In genomic region chr9:121405899-121406298, GRCh38 we compare ENCODE assay signal across 28 cellular contexts.
"Had no signal": no experiment of that assay in that cellular context is flagged by ENCODE, and none has a peak within 500 bp of the region (broad histone marks: within the 10 kb centered on the region; RNA-seq: fewer than 3 reads in every experiment).

No MANE protein-coding gene starts in this region.

- H3K79me2 ChIP-seq: hepatocyte had no signal

- H3K27ac ChIP-seq: colonic mucosa, coronary artery, dorsolateral prefrontal cortex, epithelial cell of prostate, esophagus muscularis mucosa, esophagus squamous epithelium, foreskin keratinocyte, gastrocnemius medialis, gastroesophageal sphincter, heart left ventricle, heart right ventricle, hepatocyte had no signal

- H3K27me3 ChIP-seq: colonic mucosa, dorsolateral prefrontal cortex, esophagus muscularis mucosa, esophagus squamous epithelium, gastrocnemius medialis, gastroesophageal sphincter, heart left ventricle, heart right ventricle, hepatocyte had no signal

- H2AFZ ChIP-seq: hepatocyte had no signal

- H3K27me3 Mint-ChIP-seq: dendritic cell treated with granulocyte-macrophage colony-stimulating factor and Interleukin-4, amounts not matched to agents 40 ng/mL and 50 ng/mL, for 4 days had no signal

- DNase-seq: colonic mucosa; cortex of kidney; dermis blood vessel endothelial cell; dorsolateral prefrontal cortex; effector CD4-positive, alpha-beta T cell; effector CD8-positive, alpha-beta T cell; effector memory CD4-positive, alpha-beta T cell; effector memory CD8-positive, alpha-beta T cell; endodermal cell; erythroblast; esophagus squamous epithelium; foreskin fibroblast; foreskin keratinocyte; foreskin melanocyte; gastrocnemius medialis; glutamatergic neuron; head of caudate nucleus; heart left ventricle; heart right ventricle had no signal

- H3K4me3 Mint-ChIP-seq: dendritic cell treated with granulocyte-macrophage colony-stimulating factor and Interleukin-4, amounts not matched to agents 40 ng/mL and 50 ng/mL, for 4 days; effector memory CD8-positive, alpha-beta T cell; endodermal cell had no signal

- FAIRE-seq: endometrium, endothelial cell of umbilical vein had no signal

- H3K4me3 ChIP-seq: colonic mucosa, coronary artery, dorsolateral prefrontal cortex, esophagus muscularis mucosa, esophagus squamous epithelium, gastrocnemius medialis, gastroesophageal sphincter, heart left ventricle, heart right ventricle, hepatocyte had no signal

- H3K4me2 ChIP-seq: hepatocyte had no signal

- ATAC-seq: effector memory CD8-positive, alpha-beta T cell; esophagus mucosa; foreskin keratinocyte; gastrocnemius medialis; gastroesophageal sphincter; heart left ventricle; heart right ventricle had no signal

- H3K9me3 ChIP-seq: colonic mucosa, esophagus muscularis mucosa, gastrocnemius medialis, gastroesophageal sphincter had no signal

- H3K9me3 Mint-ChIP-seq: effector memory CD8-positive, alpha-beta T cell had no signal

- H3K36me3 ChIP-seq: colonic mucosa, esophagus muscularis mucosa, esophagus squamous epithelium, gastrocnemius medialis, gastroesophageal sphincter, heart left ventricle, heart right ventricle had no signal

- H3K4me1 ChIP-seq: colonic mucosa, esophagus muscularis mucosa, esophagus squamous epithelium, foreskin keratinocyte, gastrocnemius medialis, gastroesophageal sphincter, heart left ventricle, heart right ventricle had no signal

- H3K27ac Mint-ChIP-seq: dendritic cell treated with granulocyte-macrophage colony-stimulating factor and Interleukin-4, amounts not matched to agents 40 ng/mL and 50 ng/mL, for 4 days; effector memory CD8-positive, alpha-beta T cell; endodermal cell had no signal
